In the genomic region with DNA sequence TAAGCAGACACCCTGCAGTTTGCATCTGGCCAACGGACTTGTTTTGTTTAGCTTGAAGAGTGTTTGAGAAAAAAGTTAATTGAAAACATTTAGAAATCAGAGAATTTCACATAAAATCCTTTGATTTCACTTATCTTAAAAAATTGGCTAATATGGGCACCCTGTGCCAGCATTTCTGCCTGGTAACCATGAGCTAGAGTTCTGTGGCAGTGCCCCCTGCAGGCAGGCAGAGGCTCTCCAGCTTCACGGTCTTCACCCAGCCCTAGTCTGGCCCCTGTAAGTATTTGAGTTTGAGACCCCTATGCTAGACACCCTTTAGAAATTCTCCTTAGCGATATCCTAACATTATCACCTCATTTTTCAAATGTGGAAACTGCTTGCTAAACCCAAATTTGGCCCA, we compare ENCODE assay signal across 9 cellular contexts. TPM values are rescaled to one million over a fixed set of nuclear protein-coding genes. Genes with fewer than 3 reads are reported as not detected.
DNase-seq lines count a peak whose midpoint lies in the region; ATAC-seq and TF ChIP-seq lines count a peak whose summit lies in the region.
"Had no signal": no experiment of that assay in that cellular context is flagged by ENCODE, and none has a peak within 500 bp of the region (broad histone marks: within the 10 kb centered on the region; RNA-seq: fewer than 3 reads in every experiment).

No MANE protein-coding gene starts in this region.

- H3K27me3 Mint-ChIP-seq in activated T-cell treated with anti-CD3 and anti-CD28 coated beads, Interleukin-2, amount 50 U/mL, for 24 hours, result peaks cover 12% of the 10 kb centered on the region

- no peaks in the 10 kb centered on the region for H3K9me3 Mint-ChIP-seq in activated T-cell treated with anti-CD3 and anti-CD28 coated beads, Interleukin-2, amount 50 U/mL, for 24 hours

- H3K4me3 Mint-ChIP-seq in activated T-cell treated with anti-CD3 and anti-CD28 coated beads, Interleukin-2, amount 50 U/mL, for 24 hours, result no peak overlapping the region

- no peak for DNase-seq in AG04450 (ENCODE audit: low read depth, low spot score)
- peak; percentile 39 for DNase-seq in activated T-cell treated with anti-CD3 and anti-CD28 coated beads, Interleukin-2, amount 50 U/mL, for 24 hours
- peak; percentile 56 for DNase-seq in left lobe of liver (ENCODE audit: low spot score)
- no peak for DNase-seq in HEK293T (ENCODE audit: extremely low spot score)
- no peak for DNase-seq in HK-2 (ENCODE audit: unreplicated experiment)
- DNase-seq in NOMO-1 treated with dmso at 0.1 percent for 144 hours (lab: John Stamatoyannopoulos, UW; ENCODE audit: unreplicated experiment), result no peak
- DNase-seq: NCI-H2029 treated with DMSO at 0.1 percent for 48 hours had no signal

- POLR2A ChIA-PET in AG04450 (lab: Yijun Ruan, JAX), result interaction anchor here (0.5 kb wide), 1 partner anchor 893 kb away, joined by 6 read pairs; no protein-coding TSS in a partner anchor
- POLR2A ChIA-PET in HEK293T (lab: Yijun Ruan, JAX), result no interaction called here

- peaks cover 2% of the 10 kb centered on the region for H3K27me3 ChIP-seq in AG04450 (ENCODE audit: control insufficient read depth, insufficient read depth, low read length)

- no peak overlapping the region for H3K4me3 ChIP-seq in AG04450 (ENCODE audit: low read depth, low read length)

- H3K27ac Mint-ChIP-seq in activated T-cell treated with anti-CD3 and anti-CD28 coated beads, Interleukin-2, amount 50 U/mL, for 24 hours, result no peak overlapping the region

- no peaks in the 10 kb centered on the region for H3K36me3 Mint-ChIP-seq in activated T-cell treated with anti-CD3 and anti-CD28 coated beads, Interleukin-2, amount 50 U/mL, for 24 hours (ENCODE audit: low read depth)

- peaks cover 19% of the 10 kb centered on the region for H3K9me3 ChIP-seq in AG04450 (ENCODE audit: control insufficient read depth, insufficient read depth, low read length)

- CTCF ChIA-PET in AG04450 (lab: Charles Lee), result interaction anchor here (0.6 to 2.5 kb wide), 11 partner anchors 8 to 820 kb away, joined by 3 to 14 read pairs (median 5); no protein-coding TSS in a partner anchor
- CTCF ChIA-PET in HEK293T (lab: Yijun Ruan, JAX), result interaction anchor here (1.0 to 1.1 kb wide), 2 partner anchors 9 to 12 kb away, joined by 3 read pairs; no protein-coding TSS in a partner anchor

- H3K27ac ChIP-seq in AG04450 (ENCODE audit: low read depth, low read length), result no peak overlapping the region

- no peaks in the 10 kb centered on the region for H3K4me1 Mint-ChIP-seq in activated T-cell treated with anti-CD3 and anti-CD28 coated beads, Interleukin-2, amount 50 U/mL, for 24 hours (ENCODE audit: low read depth)

- ATAC-seq in left lobe of liver (peak; percentile 97), HG03097 (IDR thresholded peaks at IDR 0.05; ENCODE audit: low FRiP score, unreplicated experiment) (no peak)

- TF ChIP-seq CTCF in AG04450 (IDR thresholded peaks at IDR 0.05; ENCODE audit: low read depth, low read length), result peak; percentile 45
- TF ChIP-seq CTCF in GM12873 (IDR thresholded peaks at IDR 0.05; ENCODE audit: insufficient read depth, low read depth, low read length, missing control alignments), result peak; percentile 60

TF ChIP-seq in HEK293T, 16 proteins besides CTCF, POLR2A, EP300 and RAD21:
- no peak for TF ChIP-seq FOXK2 (IDR thresholded peaks at IDR 0.05)
- no peak for TF ChIP-seq FOXM1 (IDR thresholded peaks at IDR 0.05; ENCODE audit: borderline replicate concordance)
- TF ChIP-seq LEF1 (IDR thresholded peaks at IDR 0.05; ENCODE audit: borderline replicate concordance), result no peak
- TF ChIP-seq NFRKB (IDR thresholded peaks at IDR 0.05), result no peak
- no peak for TF ChIP-seq L3MBTL2 (conservative IDR thresholded peaks at IDR 0.05)
- no peak for TF ChIP-seq SP1 (IDR thresholded peaks at IDR 0.05)
- TF ChIP-seq HDGF (IDR thresholded peaks at IDR 0.05; ENCODE audit: borderline replicate concordance), result no peak
- TF ChIP-seq, protein P1, sequence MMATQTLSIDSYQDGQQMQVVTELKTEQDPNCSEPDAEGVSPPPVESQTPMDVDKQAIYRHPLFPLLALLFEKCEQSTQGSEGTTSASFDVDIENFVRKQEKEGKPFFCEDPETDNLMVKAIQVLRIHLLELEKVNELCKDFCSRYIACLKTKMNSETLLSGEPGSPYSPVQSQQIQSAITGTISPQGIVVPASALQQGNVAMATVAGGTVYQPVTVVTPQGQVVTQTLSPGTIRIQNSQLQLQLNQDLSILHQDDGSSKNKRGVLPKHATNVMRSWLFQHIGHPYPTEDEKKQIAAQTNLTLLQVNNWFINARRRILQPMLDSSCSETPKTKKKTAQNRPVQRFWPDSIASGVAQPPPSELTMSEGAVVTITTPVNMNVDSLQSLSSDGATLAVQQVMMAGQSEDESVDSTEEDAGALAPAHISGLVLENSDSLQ (IDR thresholded peaks at IDR 0.05), result no peak
- no peak for TF ChIP-seq ZNF384 (IDR thresholded peaks at IDR 0.05)
- TF ChIP-seq TARDBP (IDR thresholded peaks at IDR 0.05), result no peak

RNA-seq across cellular contexts. Expression of a gene that starts 18.8 kb away (rescaled TPM):
- 8.3 and 10.8 TPM in 2 replicates for polyA plus RNA-seq in AG04450 (2011; rRNA removed)
- 11.1 and 11.5 TPM in 2 replicates for polyA minus RNA-seq in AG04450 (2011; rRNA and poly(A)+ RNA removed)
- total RNA-seq in left lobe of liver, result 29.2 TPM

Comparison
In these comparisons a context has a peak if more than half of its experiments do, and no peak if none do; other contexts are left out.
1. DNase-seq: peak in activated T-cell treated with anti-CD3 and anti-CD28 coated beads, Interleukin-2, amount 50 U/mL, for 24 hours (single experiment) and left lobe of liver (single experiment); none in AG04450 (single experiment), HEK293T (single experiment), HK-2 (single experiment) and NOMO-1 treated with dmso at 0.1 percent for 144 hours (single experiment).